Comparison of ENCODE assay signal across 16 cellular contexts in genomic region chr18:79706658-79707057, GRCh38. TPM values are rescaled to one million over a fixed set of nuclear protein-coding genes. Genes with fewer than 3 reads are reported as not detected.
DNase-seq lines count a peak whose midpoint lies in the region; ATAC-seq and TF ChIP-seq lines count a peak whose summit lies in the region.
"Had no signal": no experiment of that assay in that cellular context is flagged by ENCODE, and none has a peak within 500 bp of the region (broad histone marks: within the 10 kb centered on the region; RNA-seq: fewer than 3 reads in every experiment).

No MANE protein-coding gene starts in this region.

- peak overlapping the region; percentile 13 for H3K27ac Mint-ChIP-seq in activated CD8-positive, alpha-beta memory T cell treated with anti-CD3 and anti-CD28 coated beads, Interleukin-2, amount 10 ng/mL, durations not matched to agents 7 days and 5 days
- H3K27ac Mint-ChIP-seq in activated T-helper 17 cell treated with anti-CD3 and anti-CD28 coated beads, Interleukin-2, amount 50 U/mL, for 72 hours: peak overlapping the region; percentile 34
- no peak overlapping the region for H3K27ac Mint-ChIP-seq in endothelial cell (ENCODE audit: unreplicated experiment)
- peak overlapping the region; percentile 67 for H3K27ac Mint-ChIP-seq in stimulated activated naive B cell treated with anti-CD40 and anti-IgM and Interleukin-4, amounts not matched to agents 10 μg/mL and 1 μg/mL and 100 μg/mL, for 72 hours

- TF ChIP-seq CTCF in endothelial cell (IDR thresholded peaks at IDR 0.05; ENCODE audit: unreplicated experiment): no peak

- no peak for DNase-seq in activated CD8-positive, alpha-beta memory T cell treated with anti-CD3 and anti-CD28 coated beads, Interleukin-2, amount 10 ng/mL, durations not matched to agents 7 days and 5 days
- no peak for DNase-seq in activated CD8-positive, alpha-beta memory T cell treated with anti-CD3 and anti-CD28 coated beads, Interleukin-2, amount 50 U/mL, for 4 hours
- DNase-seq in endothelial cell (ENCODE audit: low spot score) (no peak), NCI-H1417 (lab: John Stamatoyannopoulos, UW) (no peak)
- DNase-seq in stimulated activated naive B cell treated with anti-CD40 and anti-IgM and Interleukin-4, amounts not matched to agents 10 μg/mL and 1 μg/mL and 100 μg/mL, for 72 hours: no peak
- DNase-seq in NK-92 treated with Interleukin-12 subunit alpha and Interleukin-12 subunit beta, amount 100 ng/mL, for 24 hours (lab: John Stamatoyannopoulos, UW): no peak
- DNase-seq: CD4-positive, alpha-beta memory T cell; COR-L47; DMS 273 treated with DMSO at 0.1 percent for 48 hours; DMS53; DND-41; EL; GM23248 had no signal

- H3K9me3 Mint-ChIP-seq in activated CD8-positive, alpha-beta memory T cell treated with anti-CD3 and anti-CD28 coated beads, Interleukin-2, amount 10 ng/mL, durations not matched to agents 7 days and 5 days (ENCODE audit: low read depth): no peaks in the 10 kb centered on the region
- H3K9me3 Mint-ChIP-seq in activated T-helper 17 cell treated with anti-CD3 and anti-CD28 coated beads, Interleukin-2, amount 50 U/mL, for 72 hours: no peaks in the 10 kb centered on the region
- no peaks in the 10 kb centered on the region for H3K9me3 Mint-ChIP-seq in endothelial cell (ENCODE audit: unreplicated experiment)
- H3K9me3 Mint-ChIP-seq in stimulated activated naive B cell treated with anti-CD40 and anti-IgM and Interleukin-4, amounts not matched to agents 10 μg/mL and 1 μg/mL and 100 μg/mL, for 72 hours: no peaks in the 10 kb centered on the region
- H3K9me3 Mint-ChIP-seq: CD4-positive, alpha-beta memory T cell had no signal

- H3K27me3 Mint-ChIP-seq in activated CD8-positive, alpha-beta memory T cell treated with anti-CD3 and anti-CD28 coated beads, Interleukin-2, amount 10 ng/mL, durations not matched to agents 7 days and 5 days: no peaks in the 10 kb centered on the region
- no peaks in the 10 kb centered on the region for H3K27me3 Mint-ChIP-seq in activated T-helper 17 cell treated with anti-CD3 and anti-CD28 coated beads, Interleukin-2, amount 50 U/mL, for 72 hours
- peaks cover 11% of the 10 kb centered on the region for H3K27me3 Mint-ChIP-seq in endothelial cell (ENCODE audit: unreplicated experiment)
- no peaks in the 10 kb centered on the region for H3K27me3 Mint-ChIP-seq in stimulated activated naive B cell treated with anti-CD40 and anti-IgM and Interleukin-4, amounts not matched to agents 10 μg/mL and 1 μg/mL and 100 μg/mL, for 72 hours
- H3K27me3 Mint-ChIP-seq: CD4-positive, alpha-beta memory T cell had no signal

- ATAC-seq in activated CD8-positive, alpha-beta memory T cell treated with anti-CD3 and anti-CD28 coated beads, Interleukin-2, amount 10 ng/mL, durations not matched to agents 7 days and 5 days: no peak
- no peak for ATAC-seq in activated T-helper 17 cell treated with anti-CD3 and anti-CD28 coated beads, Interleukin-2, amount 50 U/mL, for 72 hours (replicated peaks)
- ATAC-seq in stimulated activated naive B cell treated with anti-CD40 and anti-IgM and Interleukin-4, amounts not matched to agents 10 μg/mL and 1 μg/mL and 100 μg/mL, for 72 hours (replicated peaks): no peak
- ATAC-seq: A549 had no signal

- H3K4me1 Mint-ChIP-seq in activated CD8-positive, alpha-beta memory T cell treated with anti-CD3 and anti-CD28 coated beads, Interleukin-2, amount 10 ng/mL, durations not matched to agents 7 days and 5 days: peaks cover 26% of the 10 kb centered on the region
- peaks cover 14% of the 10 kb centered on the region for H3K4me1 Mint-ChIP-seq in activated T-helper 17 cell treated with anti-CD3 and anti-CD28 coated beads, Interleukin-2, amount 50 U/mL, for 72 hours
- no peaks in the 10 kb centered on the region for H3K4me1 Mint-ChIP-seq in endothelial cell (ENCODE audit: unreplicated experiment)
- peaks cover 0 to 6% of the 10 kb centered on the region in 2 donors for H3K4me1 Mint-ChIP-seq in stimulated activated naive B cell treated with anti-CD40 and anti-IgM and Interleukin-4, amounts not matched to agents 10 μg/mL and 1 μg/mL and 100 μg/mL, for 72 hours
- H3K4me1 Mint-ChIP-seq: CD14-positive monocyte had no signal

- CTCF ChIA-PET in activated CD8-positive, alpha-beta memory T cell treated with anti-CD3 and anti-CD28 coated beads, Interleukin-2, amount 10 ng/mL, durations not matched to agents 7 days and 5 days (lab: Charles Lee): no interaction called here

- H3K36me3 Mint-ChIP-seq in activated CD8-positive, alpha-beta memory T cell treated with anti-CD3 and anti-CD28 coated beads, Interleukin-2, amount 10 ng/mL, durations not matched to agents 7 days and 5 days: peaks cover 69% of the 10 kb centered on the region
- H3K36me3 Mint-ChIP-seq in activated T-helper 17 cell treated with anti-CD3 and anti-CD28 coated beads, Interleukin-2, amount 50 U/mL, for 72 hours (ENCODE audit: low read depth): peaks cover 95% of the 10 kb centered on the region
- H3K36me3 Mint-ChIP-seq in endothelial cell (ENCODE audit: low read depth, unreplicated experiment): peaks cover 39% of the 10 kb centered on the region
- peaks cover 38 to 63% of the 10 kb centered on the region in 2 donors for H3K36me3 Mint-ChIP-seq in stimulated activated naive B cell treated with anti-CD40 and anti-IgM and Interleukin-4, amounts not matched to agents 10 μg/mL and 1 μg/mL and 100 μg/mL, for 72 hours

- H3K4me3 Mint-ChIP-seq in activated CD8-positive, alpha-beta memory T cell treated with anti-CD3 and anti-CD28 coated beads, Interleukin-2, amount 10 ng/mL, durations not matched to agents 7 days and 5 days: no peak overlapping the region
- no peak overlapping the region for H3K4me3 Mint-ChIP-seq in activated T-helper 17 cell treated with anti-CD3 and anti-CD28 coated beads, Interleukin-2, amount 50 U/mL, for 72 hours
- peak overlapping the region; percentile 12 for H3K4me3 Mint-ChIP-seq in endothelial cell (ENCODE audit: unreplicated experiment)
- no peak overlapping the region for H3K4me3 Mint-ChIP-seq in stimulated activated naive B cell treated with anti-CD40 and anti-IgM and Interleukin-4, amounts not matched to agents 10 μg/mL and 1 μg/mL and 100 μg/mL, for 72 hours
- H3K4me3 Mint-ChIP-seq: CD14-positive monocyte; CD4-positive, alpha-beta memory T cell had no signal

RNA-seq across cellular contexts. Expression of gene CTDP1, which starts 27.1 kb away (rescaled TPM):
- total RNA-seq in activated CD8-positive, alpha-beta memory T cell treated with anti-CD3 and anti-CD28 coated beads, Interleukin-2, amount 10 ng/mL, durations not matched to agents 7 days and 5 days: 10 to 100 TPM; 38.4 to 39.7 TPM
- 10 to 100 TPM; 38.8 to 48.5 TPM for total RNA-seq in activated T-helper 17 cell treated with anti-CD3 and anti-CD28 coated beads, Interleukin-2, amount 50 U/mL, for 72 hours
- 34.2 TPM for total RNA-seq in endothelial cell (ENCODE audit: unreplicated experiment)
